ENCODE assay signal across 9 cellular contexts in the genomic region with DNA sequence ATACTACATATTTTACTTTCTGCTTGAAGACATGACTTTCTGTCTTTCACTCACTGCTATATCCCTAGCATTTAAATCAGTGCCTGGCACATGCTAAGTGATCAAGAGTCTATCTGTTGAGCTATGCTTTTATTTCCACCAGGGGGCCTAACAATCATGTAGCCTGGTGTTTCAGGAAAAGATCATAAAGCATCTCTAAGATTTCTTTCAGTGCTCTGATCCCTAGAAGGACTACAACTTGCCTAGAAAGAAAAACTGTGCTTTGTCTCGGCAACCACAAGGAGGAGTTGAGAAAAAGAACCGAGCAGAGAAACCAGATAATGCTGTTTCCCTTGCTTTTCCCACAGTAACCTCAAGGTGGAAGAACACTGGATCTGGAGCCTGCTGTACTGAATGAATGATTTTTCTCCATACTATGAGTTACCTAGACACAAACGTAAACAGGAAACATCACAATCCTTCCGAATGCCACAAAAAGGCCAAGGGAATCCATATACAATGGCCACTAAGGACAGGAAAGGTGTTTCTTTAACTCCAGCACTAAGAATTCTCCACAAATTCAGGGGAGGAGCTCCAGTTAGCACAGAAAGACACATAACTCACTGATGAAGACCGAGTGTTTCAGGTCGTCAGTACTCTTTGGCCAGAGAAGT. TPM values are rescaled to one million over a fixed set of nuclear protein-coding genes. Genes with fewer than 3 reads are reported as not detected.
DNase-seq lines count a peak whose midpoint lies in the region; ATAC-seq and TF ChIP-seq lines count a peak whose summit lies in the region.
"Had no signal": no experiment of that assay in that cellular context is flagged by ENCODE, and none has a peak within 500 bp of the region (broad histone marks: within the 10 kb centered on the region; RNA-seq: fewer than 3 reads in every experiment).

No MANE protein-coding gene starts in this region.

- intact Hi-C loops in Calu3 (cut with micrococcal nuclease; ENCODE audit: unreplicated experiment): loop anchor here (1.0 to 10.0 kb wide), 5 partner anchors 12 to 1213 kb away; no protein-coding TSS in a partner anchor

- no peak overlapping the region for H3K27ac Mint-ChIP-seq in Calu3 (ENCODE audit: unreplicated experiment)
- no peak overlapping the region for H3K27ac Mint-ChIP-seq in activated CD8-positive, alpha-beta T cell treated with anti-CD3 and anti-CD28 coated beads, Interleukin-2, amount 10 ng/mL, durations not matched to agents 7 days and 5 days
- H3K27ac Mint-ChIP-seq: activated naive CD4-positive, alpha-beta T cell treated with anti-CD3 and anti-CD28 coated beads, Interleukin-2, amount 50 U/mL, for 24 hours had no signal

- ATAC-seq in HG03439 (IDR thresholded peaks at IDR 0.05; ENCODE audit: unreplicated experiment) (peak; percentile 11), GM21717 (IDR thresholded peaks at IDR 0.05; ENCODE audit: unreplicated experiment) (no peak), GM18873 (IDR thresholded peaks at IDR 0.05; ENCODE audit: low FRiP score, unreplicated experiment) (no peak)
- peak; percentile 6 for ATAC-seq in activated CD8-positive, alpha-beta T cell treated with anti-CD3 and anti-CD28 coated beads, Interleukin-2, amount 10 ng/mL, durations not matched to agents 7 days and 5 days

- H3K9me3 Mint-ChIP-seq in Calu3 (ENCODE audit: low read depth, unreplicated experiment): peaks cover 6% of the 10 kb centered on the region
- H3K9me3 Mint-ChIP-seq in activated CD8-positive, alpha-beta T cell treated with anti-CD3 and anti-CD28 coated beads, Interleukin-2, amount 10 ng/mL, durations not matched to agents 7 days and 5 days (ENCODE audit: insufficient read depth): no peaks in the 10 kb centered on the region
- H3K9me3 Mint-ChIP-seq: activated naive CD4-positive, alpha-beta T cell treated with anti-CD3 and anti-CD28 coated beads, Interleukin-2, amount 50 U/mL, for 24 hours had no signal

- peak; percentile 75 for TF ChIP-seq CTCF in Calu3 (IDR thresholded peaks at IDR 0.05; ENCODE audit: unreplicated experiment)

- H3K4me3 Mint-ChIP-seq in Calu3 (ENCODE audit: low read depth, unreplicated experiment): no peak overlapping the region
- H3K4me3 Mint-ChIP-seq in activated CD8-positive, alpha-beta T cell treated with anti-CD3 and anti-CD28 coated beads, Interleukin-2, amount 10 ng/mL, durations not matched to agents 7 days and 5 days: no peak overlapping the region
- H3K4me3 Mint-ChIP-seq: activated naive CD4-positive, alpha-beta T cell treated with anti-CD3 and anti-CD28 coated beads, Interleukin-2, amount 50 U/mL, for 24 hours had no signal

- H3K4me1 Mint-ChIP-seq in Calu3 (ENCODE audit: low read depth, unreplicated experiment): no peaks in the 10 kb centered on the region
- peaks cover 5% of the 10 kb centered on the region for H3K4me1 Mint-ChIP-seq in activated CD8-positive, alpha-beta T cell treated with anti-CD3 and anti-CD28 coated beads, Interleukin-2, amount 10 ng/mL, durations not matched to agents 7 days and 5 days (ENCODE audit: low read depth)

- CTCF ChIA-PET in Calu3 (lab: Charles Lee): interaction anchor here (0.6 to 2.4 kb wide), 5 partner anchors 12 to 517 kb away, joined by 3 to 19 read pairs (median 3); no protein-coding TSS in a partner anchor
- CTCF ChIA-PET in activated CD8-positive, alpha-beta T cell treated with anti-CD3 and anti-CD28 coated beads, Interleukin-2, amount 10 ng/mL, durations not matched to agents 7 days and 5 days (lab: Charles Lee): interaction anchor here (1.0 to 6.6 kb wide), 9 partner anchors 9 to 539 kb away, joined by 3 to 65 read pairs (median 3); no protein-coding TSS in a partner anchor

- peaks cover 3% of the 10 kb centered on the region for H3K27me3 Mint-ChIP-seq in Calu3 (ENCODE audit: unreplicated experiment)
- peaks cover under 1% of the 10 kb centered on the region for H3K27me3 Mint-ChIP-seq in activated CD8-positive, alpha-beta T cell treated with anti-CD3 and anti-CD28 coated beads, Interleukin-2, amount 10 ng/mL, durations not matched to agents 7 days and 5 days (ENCODE audit: low read depth)
- H3K27me3 Mint-ChIP-seq: activated naive CD4-positive, alpha-beta T cell treated with anti-CD3 and anti-CD28 coated beads, Interleukin-2, amount 50 U/mL, for 24 hours had no signal

- TSS peak; percentile 48 for BruUV-seq in Calu3 (replicated peaks; lab: Mats Ljungman, UMichigan)

- no peaks in the 10 kb centered on the region for H3K36me3 Mint-ChIP-seq in Calu3 (ENCODE audit: insufficient read depth, unreplicated experiment)
- H3K36me3 Mint-ChIP-seq in activated CD8-positive, alpha-beta T cell treated with anti-CD3 and anti-CD28 coated beads, Interleukin-2, amount 10 ng/mL, durations not matched to agents 7 days and 5 days (ENCODE audit: low read depth): peaks cover 2% of the 10 kb centered on the region

- DNase-seq in Calu3 (peak; percentile 76), NCI-H510A treated with DMSO at 0.1 percent for 48 hours (lab: John Stamatoyannopoulos, UW) (peak; percentile 92), globus pallidus (ENCODE audit: low spot score) (peak; percentile 55), non-pigmented ciliary epithelial cell (ENCODE audit: low read depth) (peak; percentile 86)
- DNase-seq in activated CD8-positive, alpha-beta T cell treated with anti-CD3 and anti-CD28 coated beads, Interleukin-2, amount 10 ng/mL, durations not matched to agents 7 days and 5 days: peak; percentile 46

- POLR2A ChIA-PET in activated CD8-positive, alpha-beta T cell treated with anti-CD3 and anti-CD28 coated beads, Interleukin-2, amount 10 ng/mL, durations not matched to agents 7 days and 5 days (lab: Charles Lee): interaction anchor here (0.6 to 2.2 kb wide), 4 partner anchors 20 to 307 kb away, joined by 3 to 9 read pairs (median 3); no protein-coding TSS in a partner anchor

RNA-seq across cellular contexts. Expression of gene CRY1, which starts 1.2 kb away (rescaled TPM):
- 17.1 and 19.7 TPM in 2 replicates for total RNA-seq in Calu3 (2022)
- total RNA-seq in activated CD8-positive, alpha-beta T cell treated with anti-CD3 and anti-CD28 coated beads, Interleukin-2, amount 10 ng/mL, durations not matched to agents 7 days and 5 days: 10 to 100 TPM; 13.5 to 15.7 TPM

Comparison
In these comparisons a context has a peak if more than half of its experiments do, and no peak if none do; other contexts are left out.
1. ATAC-seq: peak in HG03439 (single experiment) and activated CD8-positive, alpha-beta T cell treated with anti-CD3 and anti-CD28 coated beads, Interleukin-2, amount 10 ng/mL, durations not matched to agents 7 days and 5 days (single experiment); none in GM21717 (single experiment) and GM18873 (single experiment).
2. Peak in every context shown above with its lines, with median percentiles within 50 percentile points of each other: DNase-seq.